ENCODE assay signal across 1 cellular context in genomic region chr15:80152896-80153876, GRCh38.
TF ChIP-seq lines count a peak whose summit lies in the region.

FAH (plus strand) TSS chr15:80152999; CDS start chr15:80153055, 56 bp downstream.

TF ChIP-seq in K562, 482 proteins besides CTCF, POLR2A, EP300 and RAD21 (continued from another document and continues in another):
- TF ChIP-seq PBX2 (CRISPR knock-in tag; IDR thresholded peaks at IDR 0.05; ENCODE audit: low read depth) (no peak), PBX2 (tag; conservative IDR thresholded peaks at IDR 0.05; ENCODE audit: low read depth) (no peak), NFXL1 (CRISPR knock-in tag; IDR thresholded peaks at IDR 0.05) (no peak), CREM (IDR thresholded peaks at IDR 0.05; ENCODE audit: low read depth) (peak; percentile 29; the same call in 1 of the 2 replicates), EGR1 (conservative IDR thresholded peaks at IDR 0.05) (peak; percentile 61), SP1 (CRISPR knock-in tag; IDR thresholded peaks at IDR 0.05) (peak; percentile 83), E2F4 (CRISPR knock-in tag; IDR thresholded peaks at IDR 0.05; ENCODE audit: low read depth) (no peak), RERE (CRISPR knock-in tag; IDR thresholded peaks at IDR 0.05; ENCODE audit: borderline replicate concordance) (no peak), RBFOX2 (IDR thresholded peaks at IDR 0.05; ENCODE audit: low read depth, low read length) (peak; percentile 74), FIP1L1 (IDR thresholded peaks at IDR 0.05; ENCODE audit: low read depth, low read length, poor library complexity, severe bottlenecking) (peak; percentile 48), CTCFL (IDR thresholded peaks at IDR 0.05; ENCODE audit: borderline replicate concordance, insufficient read depth, low read depth, low read length, poor library complexity, severe bottlenecking) (no peak), PKNOX1 (IDR thresholded peaks at IDR 0.05) (peak; percentile 52; the same call in 1 of the 2 replicates), YY1 (IDR thresholded peaks at IDR 0.05; ENCODE audit: borderline replicate concordance in 1 of 3, control insufficient read depth in 1 of 3, extremely low read depth in 1 of 3, insufficient read depth in 3 of 3, insufficient read length in 1 of 3, insufficient replicate concordance in 2 of 3, low read depth in 1 of 3, low read length in 2 of 3) (peak in 2 of 3 experiments; percentile 7 to 50), NFIC (IDR thresholded peaks at IDR 0.05) (peak; percentile 26; the same call in 1 of the 2 replicates), DMBX1 (CRISPR knock-in tag; IDR thresholded peaks at IDR 0.05; ENCODE audit: borderline replicate concordance) (no peak), ESRRA (IDR thresholded peaks at IDR 0.05; ENCODE audit: borderline replicate concordance, low read depth) (peak; percentile 68; the same call in 1 of the 2 replicates), NEUROD1 (IDR thresholded peaks at IDR 0.05; ENCODE audit: borderline replicate concordance, low read depth, low read length, partially characterized antibody) (peak; percentile 33), CEBPB (tag; IDR thresholded peaks at IDR 0.05) (no peak), CBX8 (IDR thresholded peaks at IDR 0.05; ENCODE audit: borderline replicate concordance, extremely low read depth, low read depth, low read length, poor library complexity, severe bottlenecking) (no peak), NR2C2 (CRISPR knock-in tag; IDR thresholded peaks at IDR 0.05) (no peak), NR2C2 (tag; IDR thresholded peaks at IDR 0.05) (peak; percentile 62), WHSC1 (IDR thresholded peaks at IDR 0.05; ENCODE audit: low read length) (no peak), ZBTB2 (IDR thresholded peaks at IDR 0.05) (peak; percentile 63; the same call in 1 of the 2 replicates), ZBTB33 (CRISPR knock-in tag; IDR thresholded peaks at IDR 0.05) (no peak), ZNF3 (CRISPR knock-in tag; IDR thresholded peaks at IDR 0.05) (no peak), HDAC2 (IDR thresholded peaks at IDR 0.05) (0 out of 2 replicates have a peak, but pooled peaks have one; percentile 30), EHMT2 (IDR thresholded peaks at IDR 0.05) (no peak), MAFK (IDR thresholded peaks at IDR 0.05; ENCODE audit: low read length) (no peak), ZNF316 (IDR thresholded peaks at IDR 0.05) (0 out of 2 replicates have a peak, but pooled peaks have one; percentile 1), TOE1 (IDR thresholded peaks at IDR 0.05; ENCODE audit: borderline replicate concordance) (peak; percentile 79), TOE1 (CRISPR knock-in tag; IDR thresholded peaks at IDR 0.05; ENCODE audit: borderline replicate concordance, low read depth) (0 out of 2 replicates have a peak, but pooled peaks have one; percentile 47), ZEB2 (IDR thresholded peaks at IDR 0.05) (0 out of 2 replicates have a peak, but pooled peaks have one; percentile 30), ZFPM2 (CRISPR knock-in tag; IDR thresholded peaks at IDR 0.05) (no peak), ZBTB1 (CRISPR knock-in tag; IDR thresholded peaks at IDR 0.05; ENCODE audit: borderline replicate concordance, low read depth) (0 out of 2 replicates have a peak, but pooled peaks have one; percentile 74), TAF7 (tag; IDR thresholded peaks at IDR 0.05) (0 out of 2 replicates have a peak, but pooled peaks have one; percentile 52), SAP30 (IDR thresholded peaks at IDR 0.05; ENCODE audit: borderline replicate concordance, insufficient read depth, low read depth, low read length, poor library complexity, severe bottlenecking) (peak; percentile 15), TAF9B (IDR thresholded peaks at IDR 0.05; ENCODE audit: partially characterized antibody) (no peak), TGIF2 (CRISPR knock-in tag; IDR thresholded peaks at IDR 0.05) (no peak), ARID1B (IDR thresholded peaks at IDR 0.05) (peak; percentile 39; the same call in 1 of the 2 replicates), PHF8 (IDR thresholded peaks at IDR 0.05; ENCODE audit: borderline replicate concordance, low read length) (peak; percentile 48; the same call in 1 of the 2 replicates), ZNF395 (CRISPR knock-in tag; IDR thresholded peaks at IDR 0.05) (peak; percentile 26; the same call in 1 of the 2 replicates), POLR2G (IDR thresholded peaks at IDR 0.05; ENCODE audit: low read depth, low read length) (peak; percentile 77), LEF1 (IDR thresholded peaks at IDR 0.05) (no peak), ETS1 (conservative IDR thresholded peaks at IDR 0.05; ENCODE audit: control insufficient read depth, low read depth, low read length) (peak; percentile 55; the same call in 1 of the 2 replicates), SMAD4 (CRISPR knock-in tag; conservative IDR thresholded peaks at IDR 0.05) (0 out of 2 replicates have a peak, but pooled peaks have one; percentile 25)
